Comparison of ENCODE assay signal across 6 cellular contexts in genomic region chr18:31177369-31177768, GRCh38. TPM values are rescaled to one million over a fixed set of nuclear protein-coding genes. Genes with fewer than 3 reads are reported as not detected.
"Had no signal": no experiment of that assay in that cellular context is flagged by ENCODE, and none has a peak within 500 bp of the region (broad histone marks: within the 10 kb centered on the region; RNA-seq: fewer than 3 reads in every experiment).

No MANE protein-coding gene starts in this region.

RNA-seq across cellular contexts. Expression of gene DSC1, which starts 14.7 kb away (rescaled TPM):
- total RNA-seq: activated B cell treated with CpG ODN at 0.5 μM for 24 hours; activated CD4-positive, alpha-beta memory T cell treated with anti-CD3 and anti-CD28 coated beads, Interleukin-2, amount 10 ng/mL, durations not matched to agents 7 days and 5 days; activated CD4-positive, alpha-beta T cell treated with anti-CD3 and anti-CD28 coated beads, Interleukin-2, amount 10 ng/mL, durations not matched to agents 24 days and 14 days; activated CD8-positive, alpha-beta memory T cell treated with anti-CD3 and anti-CD28 coated beads, Interleukin-2, amount 10 ng/mL, durations not matched to agents 7 days and 5 days; T-helper 1 cell treated with Interleukin-12 subunit alpha and Interleukin-12 subunit beta and Interleukin-4 antibody, amounts not matched to agents 30 ng/mL and 1 ng/mL, for 36 hours; WTC11 had no signal
